ENCODE assay signal across 11 cellular contexts in genomic region chr5:150473673-150474358, GRCh38. TPM values are rescaled to one million over a fixed set of nuclear protein-coding genes. Genes with fewer than 3 reads are reported as not detected.
A peak's percentile ranks its signal among the peaks of the same experiment; 100 is the strongest.
DNase-seq lines count a peak whose midpoint lies in the region; ATAC-seq, FAIRE-seq and TF ChIP-seq lines count a peak whose summit lies in the region.
"Had no signal": no experiment of that assay in that cellular context is flagged by ENCODE, and none has a peak within 500 bp of the region (broad histone marks: within the 10 kb centered on the region; RNA-seq: fewer than 3 reads in every experiment).

No MANE protein-coding gene starts in this region.

- H3K4me3 ChIP-seq in AG04450 (ENCODE audit: low read depth, low read length) (no peak overlapping the region), HUES6 (ENCODE audit: low read depth, low read length) (no peak overlapping the region), breast epithelium (no peak overlapping the region), lung (no peak overlapping the region), dorsolateral prefrontal cortex (no peak overlapping the region), Karpas-422 (ENCODE audit: low read length) (no peak overlapping the region), small intestine (ENCODE audit: low read depth in 1 of 2, low read length in 2 of 2) (no peak overlapping the region)
- H3K4me3 ChIP-seq: ovary had no signal

- H3K9me3 ChIP-seq in AG04450 (ENCODE audit: control insufficient read depth, insufficient read depth, low read length) (no peaks in the 10 kb centered on the region), HUES6 (ENCODE audit: control insufficient read depth, insufficient read depth, low read depth, low read length) (no peaks in the 10 kb centered on the region), breast epithelium (no peaks in the 10 kb centered on the region), lung (ENCODE audit: control insufficient read depth in 2 of 2, insufficient read depth in 1 of 2, low read length in 1 of 2) (no peaks in the 10 kb centered on the region), Karpas-422 (ENCODE audit: low read length) (no peaks in the 10 kb centered on the region), small intestine (ENCODE audit: control insufficient read depth, low read depth) (no peaks in the 10 kb centered on the region)
- H3K9me3 ChIP-seq: ovary had no signal

- WGBS in lung, 2 donors: 85 to 90% methylated on average over 12 of the region's 12 CpGs
- WGBS in small intestine, 3 donors: 87 to 90% (median 89%) methylated on average over 12 of the region's 12 CpGs

- H3K9ac ChIP-seq in HUES6 (ENCODE audit: low read length) (peak overlapping the region; percentile 67), Karpas-422 (ENCODE audit: low read length) (no peak overlapping the region)

- TF ChIP-seq POLR2A in breast epithelium (IDR thresholded peaks at IDR 0.05): no peak

- H2AFZ ChIP-seq in Karpas-422 (ENCODE audit: low read length): no peak overlapping the region

- H3K27ac ChIP-seq in AG04450 (ENCODE audit: low read depth, low read length) (peak overlapping the region; percentile 94), HUES6 (ENCODE audit: low read depth, low read length) (no peak overlapping the region; the same call in 1 of the 2 replicates), breast epithelium (peak overlapping the region; percentile 82 to 86), lung (ENCODE audit: low read depth in 1 of 2, low read length in 1 of 2) (no peak overlapping the region), dorsolateral prefrontal cortex (no peak overlapping the region), Karpas-422 (ENCODE audit: low read length) (no peak overlapping the region), small intestine (ENCODE audit: low read depth in 1 of 2, low read length in 1 of 2) (no peak overlapping the region)
- H3K27ac ChIP-seq: ovary had no signal

- no peak for TF ChIP-seq CTCF in AG04450 (IDR thresholded peaks at IDR 0.05; ENCODE audit: low read depth, low read length)
- no peak for TF ChIP-seq CTCF in breast epithelium (IDR thresholded peaks at IDR 0.05)
- no peak for TF ChIP-seq CTCF in lung (IDR thresholded peaks at IDR 0.05; ENCODE audit: control extremely low read depth, extremely low read depth)
- TF ChIP-seq CTCF in dorsolateral prefrontal cortex (IDR thresholded peaks at IDR 0.05 in 54 of 56, conservative IDR thresholded peaks at IDR 0.05 in 2 of 56; ENCODE audit: low read depth in 1 of 56, partially characterized antibody in 56 of 56): no peak

- ATAC-seq in lung (ENCODE audit: insufficient read depth, low FRiP score) (peak; percentile 32), HG03025 (IDR thresholded peaks at IDR 0.05; ENCODE audit: low FRiP score, unreplicated experiment) (no peak)

- no peaks in the 10 kb centered on the region for H3K27me3 ChIP-seq in AG04450 (ENCODE audit: control insufficient read depth, insufficient read depth, low read length)
- no peaks in the 10 kb centered on the region for H3K27me3 ChIP-seq in HUES6 (ENCODE audit: control insufficient read depth, insufficient read depth, low read length)
- no peaks in the 10 kb centered on the region for H3K27me3 ChIP-seq in breast epithelium
- H3K27me3 ChIP-seq in lung (ENCODE audit: control insufficient read depth, insufficient read depth): no peaks in the 10 kb centered on the region
- no peaks in the 10 kb centered on the region for H3K27me3 ChIP-seq in dorsolateral prefrontal cortex
- H3K27me3 ChIP-seq in Karpas-422 (ENCODE audit: low read length): no peaks in the 10 kb centered on the region
- no peaks in the 10 kb centered on the region for H3K27me3 ChIP-seq in small intestine (ENCODE audit: control insufficient read depth in 2 of 2, insufficient read depth in 2 of 2, low read length in 2 of 2)
- H3K27me3 ChIP-seq: ovary had no signal

- peaks cover 25% of the 10 kb centered on the region for H3K4me1 ChIP-seq in HUES6 (ENCODE audit: control insufficient read depth, insufficient read depth, low read length)
- H3K4me1 ChIP-seq in breast epithelium: no peaks in the 10 kb centered on the region
- H3K4me1 ChIP-seq in lung (ENCODE audit: control insufficient read depth in 2 of 2, insufficient read depth in 2 of 2, low read length in 2 of 2): no peaks in the 10 kb centered on the region
- H3K4me1 ChIP-seq in Karpas-422 (ENCODE audit: low read length): no peaks in the 10 kb centered on the region
- no peaks in the 10 kb centered on the region for H3K4me1 ChIP-seq in small intestine (ENCODE audit: control insufficient read depth in 2 of 2, insufficient read depth in 1 of 2, low read depth in 1 of 2, low read length in 1 of 2)

- POLR2A ChIA-PET in AG04450 (lab: Yijun Ruan, JAX): interaction anchor here (0.5 to 1.4 kb wide), 6 partner anchors 13 to 996 kb away, joined by 3 to 7 read pairs (median 4); no protein-coding TSS in a partner anchor

- intact Hi-C loops in breast epithelium (cut with DNase I; ENCODE audit: low total_unique reads): no loop called here
- intact Hi-C loops in dorsolateral prefrontal cortex (cut with DNase I): no loop called here

- no peaks in the 10 kb centered on the region for H3K79me2 ChIP-seq in Karpas-422 (ENCODE audit: low read length)

- CTCF ChIA-PET in AG04450 (lab: Charles Lee): interaction anchor here (1.0 to 2.3 kb wide), 5 partner anchors 15 to 71 kb away, joined by 4 to 5 read pairs (median 4); no protein-coding TSS in a partner anchor

- H3K9me2 ChIP-seq in Karpas-422 (replicated peaks; ENCODE audit: insufficient read depth, low read length): no peaks in the 10 kb centered on the region

- H4K20me1 ChIP-seq in Karpas-422 (ENCODE audit: insufficient read depth, low read depth, low read length): no peaks in the 10 kb centered on the region

- no peaks in the 10 kb centered on the region for H3K36me3 ChIP-seq in HUES6 (ENCODE audit: control insufficient read depth, insufficient read depth, low read length)
- H3K36me3 ChIP-seq in breast epithelium: no peaks in the 10 kb centered on the region
- H3K36me3 ChIP-seq in lung (ENCODE audit: control insufficient read depth in 2 of 2, insufficient read depth in 2 of 2, low read length in 2 of 2): no peaks in the 10 kb centered on the region
- no peaks in the 10 kb centered on the region for H3K36me3 ChIP-seq in Karpas-422 (ENCODE audit: insufficient read depth, low read length)
- no peaks in the 10 kb centered on the region for H3K36me3 ChIP-seq in small intestine (ENCODE audit: control insufficient read depth in 2 of 2, insufficient read depth in 2 of 2, low read length in 2 of 2)
- H3K36me3 ChIP-seq: ovary had no signal

- DNase-seq in AG04450 (ENCODE audit: low read depth, low spot score) (no peak), breast epithelium (ENCODE audit: low spot score in 2 of 2) (peak in 1 of 2 donors; percentile 82), lung (ENCODE audit: low spot score) (no peak), dorsolateral prefrontal cortex (no peak), Karpas-422 (no peak), small intestine (no peak)
- DNase-seq: AML-193, NCI-H69 had no signal

- H3K4me2 ChIP-seq in Karpas-422 (ENCODE audit: low read depth, low read length, poor library complexity, severe bottlenecking): no peak overlapping the region

- FAIRE-seq in small intestine (lab: Jason Lieb, UNC): no peak

RNA-seq across cellular contexts. Expression of gene RPS14, which starts 24.3 kb away (rescaled TPM):
- 3,620 and 4,046 TPM in 2 replicates for polyA plus RNA-seq in AG04450 (2011; rRNA removed)
- polyA minus RNA-seq in AG04450 (2011; rRNA and poly(A)+ RNA removed): 932 and 933 TPM in 2 replicates
- 1,000 to 10,000 TPM; 3,271 to 4,472 (median 4,011) TPM for total RNA-seq in breast epithelium
- total RNA-seq in lung: 1,000 to 10,000 TPM; 1,065 to 1,395 TPM
- polyA plus RNA-seq in lung: 1,000 to 10,000 TPM; 3,509 to 4,623 TPM
- total RNA-seq in dorsolateral prefrontal cortex: 100 to 1,000 TPM; 441 to 866 (median 635) TPM
- total RNA-seq in Karpas-422 (2014; rRNA removed; shearing (Covaris generic); ENCODE audit: low replicate concordance): 3,040 and 3,750 TPM in 2 replicates
- polyA plus RNA-seq in small intestine: 1,000 to 10,000 TPM; 2,980 to 5,825 (median 5,408) TPM

RNA-seq across cellular contexts. Expression of gene NDST1, which starts 34.1 kb away (rescaled TPM):
- polyA plus RNA-seq in AG04450 (2011; rRNA removed): 52.2 and 63.2 TPM in 2 replicates
- polyA minus RNA-seq in AG04450 (2011; rRNA and poly(A)+ RNA removed): 69.4 and 93.7 TPM in 2 replicates
- total RNA-seq in breast epithelium: 10 to 100 TPM; 46.7 to 92.3 (median 74.1) TPM
- 100 to 1,000 TPM in 1 of 2 donors, 10 to 100 TPM in 1; 71.6 to 145 TPM for total RNA-seq in lung
- 10 to 100 TPM; 45.6 to 49.8 TPM for polyA plus RNA-seq in lung
- 100 to 1,000 TPM in 43 of 120 experiments, 10 to 100 TPM in 77; 64.3 to 163 (median 92.5) TPM for total RNA-seq in dorsolateral prefrontal cortex
- 8.4 and 20.9 TPM in 2 replicates for total RNA-seq in Karpas-422 (2014; rRNA removed; shearing (Covaris generic); ENCODE audit: low replicate concordance)
- 10 to 100 TPM in 2 of 3 donors, 1 to 10 TPM in 1; 7.4 to 26.2 (median 15.7) TPM for polyA plus RNA-seq in small intestine

Comparison
In these comparisons a context has a peak if more than half of its experiments do, and no peak if none do; other contexts are left out.
1. H3K27ac ChIP-seq: peak in AG04450 (single experiment) and breast epithelium (2 of 2); none in HUES6 (single experiment), lung (0 of 2), dorsolateral prefrontal cortex (0 of 59), Karpas-422 (single experiment) and small intestine (0 of 2).